In the genomic region with DNA sequence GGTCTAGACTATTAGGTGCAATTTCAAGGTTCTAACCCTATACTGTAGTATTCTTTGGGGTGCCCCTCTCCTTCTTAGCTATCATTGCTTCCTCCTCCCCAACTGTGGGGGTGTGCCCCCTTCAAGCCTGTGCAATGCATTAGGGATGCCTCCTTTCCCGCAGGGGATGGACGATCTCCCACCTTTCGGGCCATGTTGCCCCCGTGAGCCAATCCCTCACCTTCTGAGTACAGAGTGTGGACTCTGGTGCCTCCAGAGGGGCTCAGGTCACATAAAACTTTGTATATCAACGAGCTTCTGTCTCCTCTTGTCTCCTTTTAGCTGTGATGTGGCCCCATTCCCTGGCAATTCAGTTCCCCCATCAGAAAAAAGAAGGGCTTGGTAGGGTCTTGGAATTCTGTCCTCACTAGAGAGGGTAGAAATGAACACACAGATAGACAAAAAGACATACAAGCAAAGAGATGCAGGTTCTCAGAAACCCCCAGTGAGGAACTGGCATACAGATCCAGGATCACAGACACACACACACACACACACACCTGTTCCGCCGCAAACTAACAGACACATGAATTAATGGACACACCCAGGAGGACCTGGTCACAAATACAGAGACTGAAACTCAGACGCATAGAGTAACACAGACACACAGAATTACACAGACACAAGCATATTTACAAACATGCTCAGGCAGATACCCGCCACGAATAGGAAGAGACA, we compare ENCODE assay signal across 8 cellular contexts. TPM values are rescaled to one million over a fixed set of nuclear protein-coding genes. Genes with fewer than 3 reads are reported as not detected.
A peak's percentile ranks its signal among the peaks of the same experiment; 100 is the strongest.
DNase-seq lines count a peak whose midpoint lies in the region; ATAC-seq and TF ChIP-seq lines count a peak whose summit lies in the region.

No MANE protein-coding gene starts in this region.

- H3K4me3 Mint-ChIP-seq in activated T-helper 17 cell treated with anti-CD3 and anti-CD28 coated beads, Interleukin-2, amount 50 U/mL, for 72 hours, result peak overlapping the region; percentile 88
- H3K4me3 Mint-ChIP-seq in stimulated activated effector memory CD8-positive, alpha-beta T cell treated with anti-CD3 and anti-CD28 coated beads, Interleukin-12 subunit alpha, Interleukin-12 subunit beta, amount 100 ng/mL, for 72 hours, result peak overlapping the region; percentile 99

- peaks cover 45% of the 10 kb centered on the region for H3K36me3 Mint-ChIP-seq in activated T-helper 17 cell treated with anti-CD3 and anti-CD28 coated beads, Interleukin-2, amount 50 U/mL, for 72 hours (ENCODE audit: low read depth)
- H3K36me3 Mint-ChIP-seq in stimulated activated effector memory CD8-positive, alpha-beta T cell treated with anti-CD3 and anti-CD28 coated beads, Interleukin-12 subunit alpha, Interleukin-12 subunit beta, amount 100 ng/mL, for 72 hours, result peaks cover 51% of the 10 kb centered on the region

- peak overlapping the region; percentile 100 for H3K27ac Mint-ChIP-seq in activated T-helper 17 cell treated with anti-CD3 and anti-CD28 coated beads, Interleukin-2, amount 50 U/mL, for 72 hours
- peak overlapping the region; percentile 100 for H3K27ac Mint-ChIP-seq in stimulated activated effector memory CD8-positive, alpha-beta T cell treated with anti-CD3 and anti-CD28 coated beads, Interleukin-12 subunit alpha, Interleukin-12 subunit beta, amount 100 ng/mL, for 72 hours

- H3K4me3 ChIP-seq in HL-60 (replicated peaks; ENCODE audit: insufficient read depth, low read length) (peak overlapping the region; percentile 38), iPS-11a (ENCODE audit: low read depth, low read length) (peak overlapping the region; percentile 38)

- no peak overlapping the region for H3K27ac ChIP-seq in HL-60 (replicated peaks)

- H3K4me1 Mint-ChIP-seq in activated T-helper 17 cell treated with anti-CD3 and anti-CD28 coated beads, Interleukin-2, amount 50 U/mL, for 72 hours, result peaks cover 17% of the 10 kb centered on the region
- H3K4me1 Mint-ChIP-seq in stimulated activated effector memory CD8-positive, alpha-beta T cell treated with anti-CD3 and anti-CD28 coated beads, Interleukin-12 subunit alpha, Interleukin-12 subunit beta, amount 100 ng/mL, for 72 hours, result peaks cover 38% of the 10 kb centered on the region

- H3K27me3 ChIP-seq in HL-60 (ENCODE audit: insufficient read depth, poor library complexity, severe bottlenecking), result no peaks in the 10 kb centered on the region

- no peak for ATAC-seq in activated T-helper 17 cell treated with anti-CD3 and anti-CD28 coated beads, Interleukin-2, amount 50 U/mL, for 72 hours (replicated peaks)
- no peak for ATAC-seq in stimulated activated effector memory CD8-positive, alpha-beta T cell treated with anti-CD3 and anti-CD28 coated beads, Interleukin-12 subunit alpha, Interleukin-12 subunit beta, amount 100 ng/mL, for 72 hours

- no peaks in the 10 kb centered on the region for H3K9me3 Mint-ChIP-seq in activated T-helper 17 cell treated with anti-CD3 and anti-CD28 coated beads, Interleukin-2, amount 50 U/mL, for 72 hours
- H3K9me3 Mint-ChIP-seq in stimulated activated effector memory CD8-positive, alpha-beta T cell treated with anti-CD3 and anti-CD28 coated beads, Interleukin-12 subunit alpha, Interleukin-12 subunit beta, amount 100 ng/mL, for 72 hours, result no peaks in the 10 kb centered on the region

- H3K27me3 Mint-ChIP-seq in activated T-helper 17 cell treated with anti-CD3 and anti-CD28 coated beads, Interleukin-2, amount 50 U/mL, for 72 hours, result no peaks in the 10 kb centered on the region

- DNase-seq in HL-60 (ENCODE audit: low read depth in 1 of 2, low spot score in 1 of 2) (no peak), T1000 (lab: John Stamatoyannopoulos, UW) (no peak), NCI-H2029 (lab: John Stamatoyannopoulos, UW) (no peak), NCI-H146 treated with DMSO at 0.1 percent for 48 hours (lab: John Stamatoyannopoulos, UW; ENCODE audit: unreplicated experiment) (no peak), GM03348 (ENCODE audit: low spot score) (no peak)
- DNase-seq in stimulated activated effector memory CD8-positive, alpha-beta T cell treated with anti-CD3 and anti-CD28 coated beads, Interleukin-12 subunit alpha, Interleukin-12 subunit beta, amount 100 ng/mL, for 72 hours (ENCODE audit: low spot score in 2 of 2), result peak in 1 of 2 donors; percentile 55

- TF ChIP-seq CTCF in HL-60 (IDR thresholded peaks at IDR 0.05; ENCODE audit: insufficient read depth, low read length), result no peak

RNA-seq across cellular contexts. Expression of gene HNRNPUL1, which starts 2.5 kb away (rescaled TPM):
- total RNA-seq in activated T-helper 17 cell treated with anti-CD3 and anti-CD28 coated beads, Interleukin-2, amount 50 U/mL, for 72 hours, result 100 to 1,000 TPM; 324 to 357 TPM

RNA-seq across cellular contexts. Expression of gene AXL, which starts 42.6 kb away (rescaled TPM):
- 1 to 10 TPM in 1 of 2 donors, under 1 TPM in 1; 0.04 to 2.3 TPM for total RNA-seq in activated T-helper 17 cell treated with anti-CD3 and anti-CD28 coated beads, Interleukin-2, amount 50 U/mL, for 72 hours

RNA-seq across cellular contexts. Expression of gene CCDC97, which starts 48.3 kb away (rescaled TPM):
- 10 to 100 TPM; 35.1 to 40.9 TPM for total RNA-seq in activated T-helper 17 cell treated with anti-CD3 and anti-CD28 coated beads, Interleukin-2, amount 50 U/mL, for 72 hours
